Comparison of ENCODE assay signal across 22 cellular contexts in the genomic region with DNA sequence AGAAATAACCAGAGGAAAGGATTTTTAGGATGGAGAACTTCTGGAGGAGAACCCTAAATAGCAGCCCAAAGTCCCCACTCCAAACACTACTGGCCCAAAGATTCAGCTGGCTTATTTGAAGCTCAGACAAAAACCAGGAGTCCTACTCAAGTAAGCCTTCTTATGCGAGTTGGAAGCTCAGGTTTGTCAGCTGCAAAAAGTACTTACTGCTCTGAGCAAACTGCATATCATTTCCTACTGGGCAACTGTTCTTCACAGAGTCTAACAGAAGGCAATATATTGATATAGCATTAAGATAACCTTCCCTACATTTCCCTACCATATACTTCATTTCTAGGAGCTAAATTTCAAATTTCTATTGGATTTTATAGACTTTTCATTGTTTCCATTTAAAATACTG.
DNase-seq lines count a peak whose midpoint lies in the region; ATAC-seq, FAIRE-seq and TF ChIP-seq lines count a peak whose summit lies in the region.
"Had no signal": no experiment of that assay in that cellular context is flagged by ENCODE, and none has a peak within 500 bp of the region (broad histone marks: within the 10 kb centered on the region; RNA-seq: fewer than 3 reads in every experiment).

No MANE protein-coding gene starts in this region.

- H3K4me1 ChIP-seq in upper lobe of right lung, result peaks cover 13% of the 10 kb centered on the region
- H3K4me1 ChIP-seq in suprapubic skin, result no peaks in the 10 kb centered on the region

- H3K27ac ChIP-seq in angular gyrus (ENCODE audit: low read depth, low read length) (peak overlapping the region; percentile 57), substantia nigra (ENCODE audit: low read depth, low read length, poor library complexity, severe bottlenecking) (peak overlapping the region; percentile 21), upper lobe of right lung (no peak overlapping the region), suprapubic skin (no peak overlapping the region)
- H3K27ac ChIP-seq: parathyroid adenoma had no signal

- H3K27me3 Mint-ChIP-seq in activated naive CD4-positive, alpha-beta T cell treated with anti-CD3 and anti-CD28 coated beads, Interleukin-2, amount 50 U/mL, for 24 hours, result no peaks in the 10 kb centered on the region
- H3K27me3 Mint-ChIP-seq in mesothelial cell of epicardium (ENCODE audit: low read depth), result no peaks in the 10 kb centered on the region
- H3K27me3 Mint-ChIP-seq: activated T-cell treated with anti-CD3 and anti-CD28 coated beads, Interleukin-2, amount 50 U/mL, for 24 hours; CD4-positive, CD25-positive, alpha-beta regulatory T cell had no signal

- H3K4me3 Mint-ChIP-seq in activated naive CD4-positive, alpha-beta T cell treated with anti-CD3 and anti-CD28 coated beads, Interleukin-2, amount 50 U/mL, for 24 hours, result no peak overlapping the region
- no peak overlapping the region for H3K4me3 Mint-ChIP-seq in mesothelial cell of epicardium
- H3K4me3 Mint-ChIP-seq: activated T-cell treated with anti-CD3 and anti-CD28 coated beads, Interleukin-2, amount 50 U/mL, for 24 hours; CD4-positive, CD25-positive, alpha-beta regulatory T cell had no signal

- 76% methylated on average over 1 of the region's 1 CpG for WGBS in suprapubic skin

- H3K36me3 Mint-ChIP-seq in activated naive CD4-positive, alpha-beta T cell treated with anti-CD3 and anti-CD28 coated beads, Interleukin-2, amount 50 U/mL, for 24 hours, result peaks cover 24% of the 10 kb centered on the region
- H3K36me3 Mint-ChIP-seq in activated naive CD4-positive, alpha-beta T cell treated with anti-CD3 and anti-CD28 coated beads, Interleukin-2, amount 50 U/mL, for 72 hours, result peaks cover 11 to 44% of the 10 kb centered on the region in 2 donors
- H3K36me3 Mint-ChIP-seq in mesothelial cell of epicardium, result peaks cover 8% of the 10 kb centered on the region

- peak overlapping the region; percentile 48 for H3K27ac Mint-ChIP-seq in activated naive CD4-positive, alpha-beta T cell treated with anti-CD3 and anti-CD28 coated beads, Interleukin-2, amount 50 U/mL, for 24 hours
- peak overlapping the region in 1 of 2 donors; percentile 27 for H3K27ac Mint-ChIP-seq in activated naive CD4-positive, alpha-beta T cell treated with anti-CD3 and anti-CD28 coated beads, Interleukin-2, amount 50 U/mL, for 72 hours
- H3K27ac Mint-ChIP-seq in mesothelial cell of epicardium, result peak overlapping the region; percentile 83

- TF ChIP-seq POLR2A in suprapubic skin (IDR thresholded peaks at IDR 0.05), result no peak

- H3K4me3 ChIP-seq in upper lobe of right lung (no peak overlapping the region), suprapubic skin (no peak overlapping the region)
- H3K4me3 ChIP-seq: mucosa of descending colon, skin epidermis had no signal

- no peaks in the 10 kb centered on the region for H3K9me3 ChIP-seq in upper lobe of right lung
- H3K9me3 ChIP-seq in suprapubic skin, result no peaks in the 10 kb centered on the region
- H3K9me3 ChIP-seq: mucosa of descending colon, SK-N-SH had no signal

- no peaks in the 10 kb centered on the region for H3K9me3 Mint-ChIP-seq in activated naive CD4-positive, alpha-beta T cell treated with anti-CD3 and anti-CD28 coated beads, Interleukin-2, amount 50 U/mL, for 24 hours
- no peaks in the 10 kb centered on the region for H3K9me3 Mint-ChIP-seq in activated naive CD4-positive, alpha-beta T cell treated with anti-CD3 and anti-CD28 coated beads, Interleukin-2, amount 50 U/mL, for 72 hours
- no peaks in the 10 kb centered on the region for H3K9me3 Mint-ChIP-seq in mesothelial cell of epicardium
- H3K9me3 Mint-ChIP-seq: activated T-cell treated with anti-CD3 and anti-CD28 coated beads, Interleukin-2, amount 50 U/mL, for 24 hours; CD4-positive, CD25-positive, alpha-beta regulatory T cell had no signal

- ATAC-seq in activated naive CD4-positive, alpha-beta T cell treated with anti-CD3 and anti-CD28 coated beads, Interleukin-2, amount 50 U/mL, for 72 hours, result no peak
- ATAC-seq in upper lobe of right lung, result no peak
- ATAC-seq: PC-3 had no signal

- intact Hi-C loops in upper lobe of right lung (cut with DNase I), result no loop called here

- TF ChIP-seq CTCF in mesothelial cell of epicardium (IDR thresholded peaks at IDR 0.05; ENCODE audit: unreplicated experiment) (no peak), upper lobe of right lung (IDR thresholded peaks at IDR 0.05) (no peak), suprapubic skin (IDR thresholded peaks at IDR 0.05) (no peak)

- DNase-seq in activated naive CD4-positive, alpha-beta T cell treated with anti-CD3 and anti-CD28 coated beads, Interleukin-2, amount 50 U/mL, for 72 hours (ENCODE audit: low spot score in 2 of 2), result no peak
- no peak for DNase-seq in mesothelial cell of epicardium (ENCODE audit: low spot score in 2 of 2, unreplicated experiment in 2 of 2)
- DNase-seq in substantia nigra (lab: John Stamatoyannopoulos, UW), result no peak
- DNase-seq in GM19239 (ENCODE audit: insufficient read length, low spot score), result no peak
- no peak for DNase-seq in upper lobe of right lung
- no peak for DNase-seq in suprapubic skin (ENCODE audit: low spot score in 2 of 2)
- DNase-seq: activated T-cell treated with anti-CD3 and anti-CD28 coated beads, Interleukin-2, amount 50 U/mL, for 24 hours; CD4-positive, CD25-positive, alpha-beta regulatory T cell; effector memory CD4-positive, alpha-beta T cell; mucosa of descending colon; NCI-H1048; NCI-H69; PC-3; SK-N-SH; stimulated activated CD4-positive, alpha-beta T cell treated with anti-CD3 and anti-CD28 coated beads, Interleukin-4, amount 100 ng/mL, for 4 hours; stimulated activated CD8-positive, alpha-beta memory T cell treated with anti-CD3 and anti-CD28 coated beads, Interleukin-4, amount 100 ng/mL, for 48 hours; trophoblast cell had no signal

- peaks cover 62% of the 10 kb centered on the region for H3K36me3 ChIP-seq in upper lobe of right lung
- peaks cover 9% of the 10 kb centered on the region for H3K36me3 ChIP-seq in suprapubic skin

- H3K27me3 ChIP-seq in upper lobe of right lung (no peaks in the 10 kb centered on the region), suprapubic skin (no peaks in the 10 kb centered on the region)

- TF ChIP-seq EP300 in suprapubic skin (IDR thresholded peaks at IDR 0.05), result no peak

- no peak for FAIRE-seq in GM19239 (lab: Jason Lieb, UNC)
- FAIRE-seq: TTC549 had no signal

- peaks cover 53% of the 10 kb centered on the region for H3K4me1 Mint-ChIP-seq in activated naive CD4-positive, alpha-beta T cell treated with anti-CD3 and anti-CD28 coated beads, Interleukin-2, amount 50 U/mL, for 24 hours
- peaks cover 7% of the 10 kb centered on the region for H3K4me1 Mint-ChIP-seq in mesothelial cell of epicardium

Comparison
In these comparisons a context has a peak if more than half of its experiments do, and no peak if none do; other contexts are left out.
1. H3K27ac ChIP-seq: peak in angular gyrus (single experiment) and substantia nigra (single experiment); none in upper lobe of right lung (single experiment) and suprapubic skin (single experiment).